8 cellular contexts compared by ENCODE assay signal in genomic region chr6:142474446-142475289, GRCh38.
DNase-seq lines count a peak whose midpoint lies in the region; ATAC-seq, FAIRE-seq and TF ChIP-seq lines count a peak whose summit lies in the region.

No MANE protein-coding gene starts in this region.

- H3K27me3 ChIP-seq in HL-60 (ENCODE audit: insufficient read depth, poor library complexity, severe bottlenecking) (no peaks in the 10 kb centered on the region), lower lobe of right lung (ENCODE audit: low read depth) (no peaks in the 10 kb centered on the region)

- FAIRE-seq in GM12891 (lab: Jason Lieb, UNC) = peak; percentile 83

- H3K9me3 ChIP-seq in lower lobe of right lung = no peaks in the 10 kb centered on the region

- H3K4me3 ChIP-seq in AG10803 (ENCODE audit: low read length) (no peak overlapping the region), HL-60 (replicated peaks; ENCODE audit: insufficient read depth, low read length) (no peak overlapping the region), lower lobe of right lung (no peak overlapping the region)

- TF ChIP-seq CTCF in AG10803 (conservative IDR thresholded peaks at IDR 0.05; ENCODE audit: low read length) (peak; percentile 75), HL-60 (IDR thresholded peaks at IDR 0.05; ENCODE audit: insufficient read depth, low read length) (peak; percentile 49), chondrocyte (IDR thresholded peaks at IDR 0.05) (peak; percentile 93), lower lobe of right lung (IDR thresholded peaks at IDR 0.05) (peak; percentile 83)

- peaks cover 1% of the 10 kb centered on the region for H3K27me3 Mint-ChIP-seq in chondrocyte (ENCODE audit: low read depth)
- peaks cover 9% of the 10 kb centered on the region for H3K27me3 Mint-ChIP-seq in T-helper 2 cell treated with Interferon-gamma antibody and Interleukin-4, amounts not matched to agents 5 μg/mL and 100 μg/mL, for 36 hours (ENCODE audit: low read depth)

- H3K27ac ChIP-seq in HL-60 (replicated peaks) = no peak overlapping the region
- H3K27ac ChIP-seq in lower lobe of right lung = no peak overlapping the region

- no peaks in the 10 kb centered on the region for H3K4me1 ChIP-seq in lower lobe of right lung

- H3K4me3 Mint-ChIP-seq in chondrocyte (ENCODE audit: unreplicated experiment) = peak overlapping the region; percentile 23
- no peak overlapping the region for H3K4me3 Mint-ChIP-seq in T-helper 2 cell treated with Interferon-gamma antibody and Interleukin-4, amounts not matched to agents 5 μg/mL and 100 μg/mL, for 36 hours

- intact Hi-C loops in lower lobe of right lung (cut with DNase I) = no loop called here

- no peaks in the 10 kb centered on the region for H3K36me3 ChIP-seq in lower lobe of right lung

- DNase-seq in AG10803 (ENCODE audit: low read depth) (peak; percentile 61), GM12891 (ENCODE audit: insufficient read length, low spot score) (no peak), HL-60 (ENCODE audit: low read depth in 1 of 2, low spot score in 1 of 2) (peak; percentile 3 to 36), NOMO-1 treated with dmso at 0.1 percent for 144 hours (lab: John Stamatoyannopoulos, UW; ENCODE audit: unreplicated experiment) (peak; percentile 5), chondrocyte (ENCODE audit: low spot score) (no peak), lower lobe of right lung (no peak)
- DNase-seq in T-helper 2 cell treated with Interferon-gamma antibody and Interleukin-4, amounts not matched to agents 5 μg/mL and 100 μg/mL, for 36 hours (ENCODE audit: low spot score) = no peak
- DNase-seq in stimulated activated CD4-positive, alpha-beta T cell treated with anti-CD3 and anti-CD28 coated beads, Interleukin-15, amount 100 ng/mL, for 24 hours = no peak

- peak; percentile 57 to 70 for ATAC-seq in lower lobe of right lung

- no peaks in the 10 kb centered on the region for H3K9me3 Mint-ChIP-seq in chondrocyte (ENCODE audit: low read depth)
- no peaks in the 10 kb centered on the region for H3K9me3 Mint-ChIP-seq in T-helper 2 cell treated with Interferon-gamma antibody and Interleukin-4, amounts not matched to agents 5 μg/mL and 100 μg/mL, for 36 hours

- peaks cover 6% of the 10 kb centered on the region for H3K4me1 Mint-ChIP-seq in chondrocyte (ENCODE audit: low read depth)
- H3K4me1 Mint-ChIP-seq in T-helper 2 cell treated with Interferon-gamma antibody and Interleukin-4, amounts not matched to agents 5 μg/mL and 100 μg/mL, for 36 hours (ENCODE audit: low read depth) = no peaks in the 10 kb centered on the region

- no peak overlapping the region for H3K27ac Mint-ChIP-seq in chondrocyte (ENCODE audit: unreplicated experiment)
- H3K27ac Mint-ChIP-seq in T-helper 2 cell treated with Interferon-gamma antibody and Interleukin-4, amounts not matched to agents 5 μg/mL and 100 μg/mL, for 36 hours = no peak overlapping the region

- H3K36me3 Mint-ChIP-seq in chondrocyte (ENCODE audit: low read depth) = no peaks in the 10 kb centered on the region
- H3K36me3 Mint-ChIP-seq in T-helper 2 cell treated with Interferon-gamma antibody and Interleukin-4, amounts not matched to agents 5 μg/mL and 100 μg/mL, for 36 hours (ENCODE audit: low read depth) = no peaks in the 10 kb centered on the region

- no peak for TF ChIP-seq POLR2A in GM12891 (IDR thresholded peaks at IDR 0.05; ENCODE audit: low read depth, low read length)

TF ChIP-seq in GM12891, 5 proteins besides CTCF, POLR2A, EP300 and RAD21:
- TF ChIP-seq SPI1 (IDR thresholded peaks at IDR 0.05; ENCODE audit: low read depth, low read length) = no peak
- TF ChIP-seq POU2F2 (IDR thresholded peaks at IDR 0.05; ENCODE audit: low read depth, low read length) = no peak
- no peak for TF ChIP-seq PAX5 (IDR thresholded peaks at IDR 0.05; ENCODE audit: insufficient read depth, low read length, severe bottlenecking)
- no peak for TF ChIP-seq POLR2AphosphoS5 (IDR thresholded peaks at IDR 0.05; ENCODE audit: low read depth, low read length)
- no peak for TF ChIP-seq TAF1 (IDR thresholded peaks at IDR 0.05; ENCODE audit: low read depth, low read length)

Comparison
In these comparisons a context has a peak if more than half of its experiments do, and no peak if none do; other contexts are left out.
1. DNase-seq: peak in AG10803 (single experiment), HL-60 (2 of 2) and NOMO-1 treated with dmso at 0.1 percent for 144 hours (single experiment); none in GM12891 (single experiment), chondrocyte (single experiment), lower lobe of right lung (single experiment), T-helper 2 cell treated with Interferon-gamma antibody and Interleukin-4, amounts not matched to agents 5 μg/mL and 100 μg/mL, for 36 hours (single experiment) and stimulated activated CD4-positive, alpha-beta T cell treated with anti-CD3 and anti-CD28 coated beads, Interleukin-15, amount 100 ng/mL, for 24 hours (single experiment).
2. Peak in every context shown above with its lines, with median percentiles within 50 percentile points of each other: CTCF ChIP-seq.